1 cellular context compared by ENCODE assay signal in genomic region chr20:36460648-36461599, GRCh38.
TF ChIP-seq lines count a peak whose summit lies in the region.

No MANE protein-coding gene starts in this region.

TF ChIP-seq in HepG2, 621 proteins besides CTCF, POLR2A, EP300 and RAD21 (continued from another document and continues in another):
- TF ChIP-seq ZNF318 (CRISPR knock-in tag; IDR thresholded peaks at IDR 0.05), result no peak
- TF ChIP-seq ZNF432 (CRISPR knock-in tag; IDR thresholded peaks at IDR 0.05; ENCODE audit: borderline replicate concordance), result no peak
- no peak for TF ChIP-seq SMARCE1 (IDR thresholded peaks at IDR 0.05; ENCODE audit: borderline replicate concordance)
- no peak for TF ChIP-seq ZIK1 (CRISPR knock-in tag; IDR thresholded peaks at IDR 0.05; ENCODE audit: borderline replicate concordance, low read depth)
- no peak for TF ChIP-seq ZNF496 (CRISPR knock-in tag; IDR thresholded peaks at IDR 0.05; ENCODE audit: insufficient replicate concordance)
- no peak for TF ChIP-seq ARHGAP35 (CRISPR knock-in tag; IDR thresholded peaks at IDR 0.05; ENCODE audit: borderline replicate concordance)
- 0 out of 2 replicates have a peak, but pooled peaks have one; percentile 55 for TF ChIP-seq AKNA (CRISPR knock-in tag; IDR thresholded peaks at IDR 0.05; ENCODE audit: borderline replicate concordance)
- TF ChIP-seq ZNF350 (CRISPR knock-in tag; IDR thresholded peaks at IDR 0.05; ENCODE audit: borderline replicate concordance, low read depth), result peak; percentile 92; the same call in 1 of the 2 replicates
- TF ChIP-seq ZNF7 (CRISPR knock-in tag; IDR thresholded peaks at IDR 0.05), result no peak
- TF ChIP-seq SNAPC5 (CRISPR knock-in tag; IDR thresholded peaks at IDR 0.05; ENCODE audit: borderline replicate concordance), result peak; percentile 59; the same call in 1 of the 2 replicates
- no peak for TF ChIP-seq ZNF383 (CRISPR knock-in tag; IDR thresholded peaks at IDR 0.05; ENCODE audit: borderline replicate concordance)
- no peak for TF ChIP-seq ZNF652 (CRISPR knock-in tag; IDR thresholded peaks at IDR 0.05; ENCODE audit: borderline replicate concordance, low read depth)
- peak in 1 of 2 experiments; percentile 62; a peak in 2 of 4 replicates for TF ChIP-seq HMGXB4 (CRISPR knock-in tag; IDR thresholded peaks at IDR 0.05; ENCODE audit: borderline replicate concordance in 1 of 2, low read depth in 1 of 2)
- peak; percentile 71; the same call in 1 of the 2 replicates for TF ChIP-seq ZBTB20 (CRISPR knock-in tag; IDR thresholded peaks at IDR 0.05; ENCODE audit: borderline replicate concordance, low read depth)
- peak; percentile 97 for TF ChIP-seq ZNF451 (CRISPR knock-in tag; IDR thresholded peaks at IDR 0.05)
- peak; percentile 94; the same call in 1 of the 2 replicates for TF ChIP-seq PAWR (CRISPR knock-in tag; IDR thresholded peaks at IDR 0.05; ENCODE audit: borderline replicate concordance)
- TF ChIP-seq ZFP91 (CRISPR knock-in tag; IDR thresholded peaks at IDR 0.05; ENCODE audit: borderline replicate concordance), result peak; percentile 79
- TF ChIP-seq ZNF646 (CRISPR knock-in tag; IDR thresholded peaks at IDR 0.05), result no peak
- no peak for TF ChIP-seq ZNF30 (CRISPR knock-in tag; IDR thresholded peaks at IDR 0.05)
- peak; percentile 92 for TF ChIP-seq XRCC5 (optimal IDR thresholded peaks at IDR 0.05; ENCODE audit: low read length)
- peak; percentile 78 for TF ChIP-seq ZSCAN21 (CRISPR knock-in tag; IDR thresholded peaks at IDR 0.05; ENCODE audit: borderline replicate concordance)
- TF ChIP-seq PAXIP1 (CRISPR knock-in tag; conservative IDR thresholded peaks at IDR 0.05), result peak; percentile 54
